Comparison of ENCODE assay signal across 10 cellular contexts in the genomic region with DNA sequence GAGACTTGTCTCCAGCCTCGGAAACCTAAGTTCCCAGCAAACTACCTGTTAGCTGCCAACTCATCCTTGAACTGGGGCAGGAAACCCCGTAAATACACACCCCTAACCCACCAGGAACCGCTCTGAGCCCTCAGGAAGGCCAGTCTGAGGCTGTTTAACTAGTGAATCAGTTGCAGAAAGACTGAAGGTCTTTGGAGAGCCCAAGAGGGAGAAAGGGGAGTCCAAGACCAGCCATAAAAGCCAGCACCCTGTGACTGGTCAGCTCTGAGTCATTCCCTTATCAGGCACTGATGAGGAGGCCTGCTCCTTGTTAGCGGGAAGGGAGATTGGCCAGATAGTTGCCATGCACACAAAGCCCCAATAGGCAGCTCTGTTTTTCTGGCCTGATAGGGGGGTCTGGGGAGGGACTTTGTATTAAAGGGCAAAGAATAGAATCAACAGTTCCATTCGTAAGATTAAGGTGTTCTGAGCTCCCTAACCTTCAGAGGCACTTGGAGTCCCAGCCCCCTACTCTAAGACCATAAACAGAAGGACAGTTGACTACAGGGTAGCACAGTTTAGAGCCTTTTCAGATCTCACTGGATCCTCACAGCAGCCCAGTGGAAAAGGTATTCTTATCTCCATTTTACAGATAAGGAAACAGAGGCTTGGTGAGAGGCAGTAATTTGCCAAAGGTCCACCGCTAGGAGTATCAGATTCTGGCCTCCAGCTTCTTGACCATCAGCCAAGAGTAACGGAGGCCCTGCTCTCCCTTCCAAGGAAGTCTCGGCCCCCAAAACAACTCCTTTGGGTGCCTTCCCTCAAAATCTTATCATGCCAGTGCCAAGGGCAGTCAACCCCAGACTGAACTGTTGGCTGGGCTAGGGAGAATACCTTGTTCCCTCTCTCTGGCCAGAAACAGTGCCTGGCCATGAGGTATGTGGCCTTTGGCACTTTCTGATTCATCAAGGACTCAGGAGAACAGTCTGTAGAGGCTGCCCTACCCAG. TPM values are rescaled to one million over a fixed set of nuclear protein-coding genes. Genes with fewer than 3 reads are reported as not detected.
DNase-seq lines count a peak whose midpoint lies in the region; ATAC-seq, FAIRE-seq and TF ChIP-seq lines count a peak whose summit lies in the region.
"Had no signal": no experiment of that assay in that cellular context is flagged by ENCODE, and none has a peak within 500 bp of the region (broad histone marks: within the 10 kb centered on the region; RNA-seq: fewer than 3 reads in every experiment).

No MANE protein-coding gene starts in this region.

- H2AFZ ChIP-seq in GM23248 (no peak overlapping the region), SK-N-SH (ENCODE audit: low read depth) (peak overlapping the region; percentile 10; the same call in 1 of the 2 replicates)

- intact Hi-C loops in gastrocnemius medialis (cut with DNase I; ENCODE audit: low total_unique reads) = no loop called here

- H3K27me3 ChIP-seq in GM23248 (replicated peaks; ENCODE audit: insufficient read depth) = no peaks in the 10 kb centered on the region; the same call in 1 of the 2 replicates
- no peaks in the 10 kb centered on the region for H3K27me3 ChIP-seq in SK-N-SH (ENCODE audit: insufficient read depth)
- H3K27me3 ChIP-seq in foreskin keratinocyte = peaks cover 20% of the 10 kb centered on the region
- H3K27me3 ChIP-seq in small intestine (ENCODE audit: control insufficient read depth in 2 of 2, insufficient read depth in 2 of 2, low read length in 2 of 2) = peaks cover 0 to 18% of the 10 kb centered on the region in 2 donors
- H3K27me3 ChIP-seq in gastrocnemius medialis = peaks cover 42 to 51% (median 43%) of the 10 kb centered on the region in 3 donors

- TF ChIP-seq RAD21 in SK-N-SH (IDR thresholded peaks at IDR 0.05; ENCODE audit: low read length) = peak; percentile 49

- peak; percentile 90 for DNase-seq in GM23248
- peak; percentile 93 for DNase-seq in SK-N-SH
- no peak for DNase-seq in foreskin keratinocyte
- DNase-seq in small intestine = peak; percentile 96
- no peak for DNase-seq in gastrocnemius medialis
- no peak for DNase-seq in NCI-H1417 (lab: John Stamatoyannopoulos, UW)
- DNase-seq in GM12891 (ENCODE audit: insufficient read length, low spot score) = no peak

- H3K4me2 ChIP-seq in GM23248 (ENCODE audit: unreplicated experiment) (no peak overlapping the region), SK-N-SH (peak overlapping the region; percentile 64)

- H3F3A ChIP-seq in GM23248 (ENCODE audit: insufficient read depth) (no peaks in the 10 kb centered on the region), SK-N-SH (replicated peaks; ENCODE audit: insufficient read depth) (peaks cover 17% of the 10 kb centered on the region)

- no peak overlapping the region for H3K9ac ChIP-seq in GM23248
- H3K9ac ChIP-seq in SK-N-SH = peak overlapping the region; percentile 52

- H4K20me1 ChIP-seq in GM23248 (ENCODE audit: insufficient read depth) (no peaks in the 10 kb centered on the region), SK-N-SH (ENCODE audit: insufficient read depth) (no peaks in the 10 kb centered on the region)

- H3K4me3 ChIP-seq in GM23248 (no peak overlapping the region), SK-N-SH (ENCODE audit: low read depth in 2 of 2, low read length in 1 of 2) (no peak overlapping the region), small intestine (ENCODE audit: low read depth in 1 of 2, low read length in 2 of 2) (peak overlapping the region in 1 of 2 donors; percentile 9), gastrocnemius medialis (no peak overlapping the region)
- H3K4me3 ChIP-seq: heart left ventricle had no signal

- H3K27ac ChIP-seq in GM23248 (peak overlapping the region; percentile 18), SK-N-SH (ENCODE audit: low read depth in 2 of 2, low read length in 1 of 2) (peak overlapping the region; percentile 94 to 99), foreskin keratinocyte (no peak overlapping the region), small intestine (ENCODE audit: low read depth in 1 of 2, low read length in 1 of 2) (peak overlapping the region; percentile 82 to 100), gastrocnemius medialis (no peak overlapping the region)
- H3K27ac ChIP-seq: heart left ventricle had no signal

- WGBS in GM23248 (ENCODE audit: low coverage in 1 of 2, low lambda C conversion rate in 2 of 2, missing lambda C conversion rate in 2 of 2), 2 experiments = 63 to 67% methylated on average over 7 to 8 of the region's 8 CpGs
- 20% methylated on average over 8 of the region's 8 CpGs for WGBS in SK-N-SH (ENCODE audit: low lambda C conversion rate)
- 19 to 53% (median 28%) methylated on average over 8 of the region's 8 CpGs for WGBS in small intestine, 3 donors

- H3K9me3 ChIP-seq in GM23248 (ENCODE audit: low read depth) (no peaks in the 10 kb centered on the region), SK-N-SH (no peaks in the 10 kb centered on the region), small intestine (ENCODE audit: control insufficient read depth, low read depth) (no peaks in the 10 kb centered on the region), gastrocnemius medialis (no peaks in the 10 kb centered on the region)
- H3K9me3 ChIP-seq: heart left ventricle had no signal

- POLR2A ChIA-PET in SK-N-SH (lab: Yijun Ruan, JAX) = interaction anchor here (0.7 to 2.8 kb wide), 10 partner anchors 10 to 159 kb away, joined by 3 to 30 read pairs (median 6); a partner anchor contains a TSS

- TF ChIP-seq POLR2A in gastrocnemius medialis (IDR thresholded peaks at IDR 0.05) (no peak), GM12891 (IDR thresholded peaks at IDR 0.05; ENCODE audit: low read depth, low read length) (no peak)

- TF ChIP-seq CTCF in SK-N-SH (IDR thresholded peaks at IDR 0.05) (no peak), foreskin keratinocyte (conservative IDR thresholded peaks at IDR 0.05) (no peak), gastrocnemius medialis (IDR thresholded peaks at IDR 0.05 in 4 of 5, conservative IDR thresholded peaks at IDR 0.05 in 1 of 5) (no peak)

- in situ Hi-C loops in GM23248 (cut with MboI) = no loop called here
- in situ Hi-C loops in gastrocnemius medialis (cut with MboI; ENCODE audit: low sequenced_read_pairs in 4 of 4) = no loop called here

- H3K79me2 ChIP-seq in GM23248 (ENCODE audit: insufficient read depth) = no peaks in the 10 kb centered on the region
- no peaks in the 10 kb centered on the region for H3K79me2 ChIP-seq in SK-N-SH (ENCODE audit: insufficient read depth)

- no peaks in the 10 kb centered on the region for H3K36me3 ChIP-seq in GM23248 (ENCODE audit: low read depth)
- no peaks in the 10 kb centered on the region for H3K36me3 ChIP-seq in SK-N-SH (replicated peaks in 1 of 2; ENCODE audit: control insufficient read depth in 1 of 2, insufficient read depth in 2 of 2, low read length in 1 of 2)
- H3K36me3 ChIP-seq in small intestine (ENCODE audit: control insufficient read depth in 2 of 2, insufficient read depth in 2 of 2, low read length in 2 of 2) = peaks cover 2 to 3% of the 10 kb centered on the region in 2 donors
- H3K36me3 ChIP-seq in gastrocnemius medialis = no peaks in the 10 kb centered on the region
- H3K36me3 ChIP-seq: heart left ventricle had no signal

- FAIRE-seq in small intestine (lab: Jason Lieb, UNC) (no peak), GM12891 (lab: Jason Lieb, UNC) (no peak)
- FAIRE-seq: GM18507 had no signal

- ATAC-seq in foreskin keratinocyte = peak; percentile 40
- ATAC-seq in gastrocnemius medialis = no peak
- ATAC-seq in GM21381 (IDR thresholded peaks at IDR 0.05; ENCODE audit: unreplicated experiment) = no peak

- H3K9me2 ChIP-seq in GM23248 (ENCODE audit: insufficient read depth) (no peaks in the 10 kb centered on the region), SK-N-SH (no peaks in the 10 kb centered on the region)

- peaks cover 22% of the 10 kb centered on the region for H3K4me1 ChIP-seq in GM23248 (ENCODE audit: insufficient read depth)
- H3K4me1 ChIP-seq in SK-N-SH (ENCODE audit: control insufficient read depth in 1 of 2, insufficient read depth in 2 of 2, low read depth in 1 of 2, low read length in 1 of 2) = peaks cover 24 to 38% of the 10 kb centered on the region in 2 experiments
- peaks cover 5% of the 10 kb centered on the region for H3K4me1 ChIP-seq in foreskin keratinocyte
- H3K4me1 ChIP-seq in small intestine (ENCODE audit: control insufficient read depth in 2 of 2, insufficient read depth in 1 of 2, low read depth in 1 of 2, low read length in 1 of 2) = no peaks in the 10 kb centered on the region
- peaks cover 0 to 8% of the 10 kb centered on the region in 2 donors for H3K4me1 ChIP-seq in gastrocnemius medialis

- peak; percentile 95 to 97 for TF ChIP-seq EP300 in SK-N-SH (IDR thresholded peaks at IDR 0.05; ENCODE audit: borderline replicate concordance in 1 of 2, low read depth in 1 of 2, low read length in 1 of 2)

- CTCF ChIA-PET in SK-N-SH (lab: Yijun Ruan, JAX) = interaction anchor here (0.6 to 10.6 kb wide), 11 partner anchors 7 to 158 kb away, joined by 3 to 144 read pairs (median 5); a partner anchor contains a TSS

RNA-seq across cellular contexts. Expression of a gene that starts 2.2 kb away (rescaled TPM):
- 65.4 and 71.5 TPM in 2 replicates for total RNA-seq in GM23248 (2014; rRNA removed; shearing (Covaris generic))
- polyA plus RNA-seq in GM23248 (2016; fragmentation: Nextera tagmentation; extraction: Ambion mirVana) (95.5 and 100 TPM in 2 replicates), SK-N-SH (2012; rRNA removed) (1.8 and 2.5 TPM in 2 replicates), foreskin keratinocyte (311 and 641 TPM in 2 replicates), small intestine (1,000 to 10,000 TPM; 1,124 to 1,607 (median 1,420) TPM)
- 1.7 and 2.3 TPM in 2 replicates for polyA plus RNA-seq in SK-N-SH (2012; cell fraction: cytosol; rRNA removed)
- 0.88 and 1.5 TPM in 2 replicates for polyA plus RNA-seq in SK-N-SH (2012; cell fraction: nucleus; rRNA removed)
- total RNA-seq in foreskin keratinocyte (225 and 517 TPM in 2 replicates), gastrocnemius medialis (10 to 100 TPM in 1 of 4 donors, 1 to 10 TPM in 1, under 1 TPM in 1, not detected in 1; 0.53 to 11.0 (median 3.6) TPM)
- 0.09 TPM for polyA plus RNA-seq in GM12891 (2012; ENCODE audit: low read depth, missing spikeins)

RNA-seq across cellular contexts. Expression of a gene that starts 11.7 kb away (rescaled TPM):
- 0.65 and 1.1 TPM in 2 replicates for total RNA-seq in GM23248 (2014; rRNA removed; shearing (Covaris generic))
- 2.3 and 2.7 TPM in 2 replicates for polyA plus RNA-seq in GM23248 (2016; fragmentation: Nextera tagmentation; extraction: Ambion mirVana)
- 16.9 and 17.0 TPM in 2 replicates for polyA plus RNA-seq in SK-N-SH (2012; rRNA removed)
- 9.7 and 12.7 TPM in 2 replicates for polyA plus RNA-seq in SK-N-SH (2012; cell fraction: cytosol; rRNA removed)
- 33.8 and 36.0 TPM in 2 replicates for polyA plus RNA-seq in SK-N-SH (2012; cell fraction: nucleus; rRNA removed)
- total RNA-seq in foreskin keratinocyte = 195 and 314 TPM in 2 replicates
- 218 and 326 TPM in 2 replicates for polyA plus RNA-seq in foreskin keratinocyte
- polyA plus RNA-seq in small intestine = 10 to 100 TPM in 2 of 3 donors, 1 to 10 TPM in 1; 2.5 to 18.9 (median 10.7) TPM
- not detected for total RNA-seq in gastrocnemius medialis
- not detected for polyA plus RNA-seq in GM12891 (2012; ENCODE audit: low read depth, missing spikeins)

RNA-seq across cellular contexts. Expression of a gene that starts 24.9 kb away (rescaled TPM):
- 0.76 TPM in 1 of 2 replicates, not detected in the other for total RNA-seq in GM23248 (2014; rRNA removed; shearing (Covaris generic))
- polyA plus RNA-seq in GM23248 (2016; fragmentation: Nextera tagmentation; extraction: Ambion mirVana) = not detected in 2 replicates
- 0.39 and 0.67 TPM in 2 replicates for polyA plus RNA-seq in SK-N-SH (2012; rRNA removed)
- polyA plus RNA-seq in SK-N-SH (2012; cell fraction: cytosol; rRNA removed) = 0.06 and 0.37 TPM in 2 replicates
- polyA plus RNA-seq in SK-N-SH (2012; cell fraction: nucleus; rRNA removed) = 1.3 TPM in 2 replicates
- total RNA-seq in foreskin keratinocyte = 0.46 and 0.61 TPM in 2 replicates
- polyA plus RNA-seq in foreskin keratinocyte = 0.77 and 0.88 TPM in 2 replicates
- 10 to 100 TPM; 10.3 to 37.6 (median 26.2) TPM for polyA plus RNA-seq in small intestine
- not detected for total RNA-seq in gastrocnemius medialis
- not detected for polyA plus RNA-seq in GM12891 (2012; ENCODE audit: low read depth, missing spikeins)

RNA-seq across cellular contexts. Expression of a gene that starts 40.6 kb away (rescaled TPM):
- total RNA-seq in GM23248 (2014; rRNA removed; shearing (Covaris generic)) = not detected in 2 replicates
- polyA plus RNA-seq in GM23248 (2016; fragmentation: Nextera tagmentation; extraction: Ambion mirVana) (not detected in 2 replicates), SK-N-SH (2012; rRNA removed) (not detected in 2 replicates), foreskin keratinocyte (not detected in 2 replicates), small intestine (not detected)
- not detected in 2 replicates for polyA plus RNA-seq in SK-N-SH (2012; cell fraction: cytosol; rRNA removed)
- polyA plus RNA-seq in SK-N-SH (2012; cell fraction: nucleus; rRNA removed) = not detected in 2 replicates
- total RNA-seq in foreskin keratinocyte (not detected in 2 replicates), gastrocnemius medialis (not detected)
- not detected for polyA plus RNA-seq in GM12891 (2012; ENCODE audit: low read depth, missing spikeins)
- total RNA-seq: heart left ventricle had no signal
- polyA plus RNA-seq: heart left ventricle had no signal

RNA-seq across cellular contexts. Expression of a gene that starts 41.5 kb away (rescaled TPM):
- not detected in 2 replicates for total RNA-seq in GM23248 (2014; rRNA removed; shearing (Covaris generic))
- not detected in 2 replicates for polyA plus RNA-seq in GM23248 (2016; fragmentation: Nextera tagmentation; extraction: Ambion mirVana)
- polyA plus RNA-seq in SK-N-SH (2012; rRNA removed) = not detected in 2 replicates
- polyA plus RNA-seq in SK-N-SH (2012; cell fraction: cytosol; rRNA removed) = not detected in 2 replicates
- polyA plus RNA-seq in SK-N-SH (2012; cell fraction: nucleus; rRNA removed) = not detected in 2 replicates
- 1.0 and 1.3 TPM in 2 replicates for total RNA-seq in foreskin keratinocyte
- 1.4 and 1.7 TPM in 2 replicates for polyA plus RNA-seq in foreskin keratinocyte
- under 1 TPM in 1 of 3 donors, not detected in 2; 0.15 TPM for polyA plus RNA-seq in small intestine
- total RNA-seq in gastrocnemius medialis = not detected
- not detected for polyA plus RNA-seq in GM12891 (2012; ENCODE audit: low read depth, missing spikeins)
- total RNA-seq: heart left ventricle had no signal
- polyA plus RNA-seq: heart left ventricle had no signal

Comparison
In these comparisons a context has a peak if more than half of its experiments do, and no peak if none do; other contexts are left out.
1. DNase-seq: peak in GM23248 (single experiment), SK-N-SH (single experiment) and small intestine (single experiment); none in foreskin keratinocyte (0 of 2), gastrocnemius medialis (0 of 2), NCI-H1417 (0 of 3) and GM12891 (single experiment).
2. H3K27ac ChIP-seq: peak in GM23248 (single experiment), SK-N-SH (2 of 2) and small intestine (2 of 2); none in foreskin keratinocyte (single experiment) and gastrocnemius medialis (0 of 4).
3. RNA of a gene that starts 2.2 kb away (polyA plus RNA-seq): 1,124 to 1,607 TPM in small intestine, 311 to 641 TPM in foreskin keratinocyte and 95.5 to 100 TPM in GM23248; 0.88 to 2.5 TPM in SK-N-SH; every median in the first group is over 10 times any median in the second.